In the genomic region with DNA sequence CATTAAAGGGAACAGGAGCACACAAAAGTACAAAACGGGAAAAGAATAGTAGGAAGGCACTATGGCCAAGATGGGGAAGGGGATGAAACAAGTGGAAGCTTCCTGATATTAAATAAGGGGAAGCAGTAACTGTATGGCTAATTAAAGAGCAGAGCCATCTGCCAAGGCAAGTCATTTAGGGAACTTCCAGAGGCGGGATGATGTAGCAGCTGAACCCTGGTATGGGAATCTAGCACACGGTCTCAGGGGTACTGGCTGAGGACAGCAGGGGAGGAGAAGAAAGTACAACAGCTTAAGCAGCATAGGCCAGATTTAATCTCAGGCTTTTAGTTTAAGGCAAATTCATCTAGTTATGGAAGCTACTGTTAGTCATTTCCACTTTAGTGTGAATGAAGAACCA, we compare ENCODE assay signal across 1 cellular context.
TF ChIP-seq lines count a peak whose summit lies in the region.

No MANE protein-coding gene starts in this region.

TF ChIP-seq in HepG2, 621 proteins besides CTCF, POLR2A, EP300 and RAD21:
- no peak for TF ChIP-seq TGIF2 (CRISPR knock-in tag; IDR thresholded peaks at IDR 0.05)
- no peak for TF ChIP-seq HIVEP1 (CRISPR knock-in tag; IDR thresholded peaks at IDR 0.05)
- no peak for TF ChIP-seq ZNF607 (CRISPR knock-in tag; IDR thresholded peaks at IDR 0.05; ENCODE audit: borderline replicate concordance)
- no peak for TF ChIP-seq SRF (IDR thresholded peaks at IDR 0.05; ENCODE audit: low read depth, low read length)
- no peak for TF ChIP-seq SOX13 (IDR thresholded peaks at IDR 0.05)
- TF ChIP-seq SOX13 (CRISPR knock-in tag; conservative IDR thresholded peaks at IDR 0.05 in 1 of 2, IDR thresholded peaks at IDR 0.05 in 1 of 2), result no peak
- no peak for TF ChIP-seq ZNF562 (CRISPR knock-in tag; IDR thresholded peaks at IDR 0.05; ENCODE audit: borderline replicate concordance)
- no peak for TF ChIP-seq NFE2L2 (IDR thresholded peaks at IDR 0.05; ENCODE audit: low read length)
- TF ChIP-seq KAT2B (IDR thresholded peaks at IDR 0.05; ENCODE audit: borderline replicate concordance, low read depth, low read length), result no peak
- no peak for TF ChIP-seq ISL2 (CRISPR knock-in tag; IDR thresholded peaks at IDR 0.05)
- no peak for TF ChIP-seq NAIF1 (CRISPR knock-in tag; IDR thresholded peaks at IDR 0.05; ENCODE audit: borderline replicate concordance)
- TF ChIP-seq ZNF660 (CRISPR knock-in tag; IDR thresholded peaks at IDR 0.05; ENCODE audit: borderline replicate concordance, low read depth), result no peak
